Comparison of ENCODE assay signal across 1 cellular context in genomic region chr10:73358331-73359279, GRCh38.
TF ChIP-seq lines count a peak whose summit lies in the region.

TSS of gene CFAP70 (minus strand) at chr10:73358864. CDS start at chr10:73354796, 4,068 bp downstream.

TF ChIP-seq in GM23338, 12 proteins besides CTCF, POLR2A, EP300 and RAD21 (continued from another document):
- TF ChIP-seq, protein P1, sequence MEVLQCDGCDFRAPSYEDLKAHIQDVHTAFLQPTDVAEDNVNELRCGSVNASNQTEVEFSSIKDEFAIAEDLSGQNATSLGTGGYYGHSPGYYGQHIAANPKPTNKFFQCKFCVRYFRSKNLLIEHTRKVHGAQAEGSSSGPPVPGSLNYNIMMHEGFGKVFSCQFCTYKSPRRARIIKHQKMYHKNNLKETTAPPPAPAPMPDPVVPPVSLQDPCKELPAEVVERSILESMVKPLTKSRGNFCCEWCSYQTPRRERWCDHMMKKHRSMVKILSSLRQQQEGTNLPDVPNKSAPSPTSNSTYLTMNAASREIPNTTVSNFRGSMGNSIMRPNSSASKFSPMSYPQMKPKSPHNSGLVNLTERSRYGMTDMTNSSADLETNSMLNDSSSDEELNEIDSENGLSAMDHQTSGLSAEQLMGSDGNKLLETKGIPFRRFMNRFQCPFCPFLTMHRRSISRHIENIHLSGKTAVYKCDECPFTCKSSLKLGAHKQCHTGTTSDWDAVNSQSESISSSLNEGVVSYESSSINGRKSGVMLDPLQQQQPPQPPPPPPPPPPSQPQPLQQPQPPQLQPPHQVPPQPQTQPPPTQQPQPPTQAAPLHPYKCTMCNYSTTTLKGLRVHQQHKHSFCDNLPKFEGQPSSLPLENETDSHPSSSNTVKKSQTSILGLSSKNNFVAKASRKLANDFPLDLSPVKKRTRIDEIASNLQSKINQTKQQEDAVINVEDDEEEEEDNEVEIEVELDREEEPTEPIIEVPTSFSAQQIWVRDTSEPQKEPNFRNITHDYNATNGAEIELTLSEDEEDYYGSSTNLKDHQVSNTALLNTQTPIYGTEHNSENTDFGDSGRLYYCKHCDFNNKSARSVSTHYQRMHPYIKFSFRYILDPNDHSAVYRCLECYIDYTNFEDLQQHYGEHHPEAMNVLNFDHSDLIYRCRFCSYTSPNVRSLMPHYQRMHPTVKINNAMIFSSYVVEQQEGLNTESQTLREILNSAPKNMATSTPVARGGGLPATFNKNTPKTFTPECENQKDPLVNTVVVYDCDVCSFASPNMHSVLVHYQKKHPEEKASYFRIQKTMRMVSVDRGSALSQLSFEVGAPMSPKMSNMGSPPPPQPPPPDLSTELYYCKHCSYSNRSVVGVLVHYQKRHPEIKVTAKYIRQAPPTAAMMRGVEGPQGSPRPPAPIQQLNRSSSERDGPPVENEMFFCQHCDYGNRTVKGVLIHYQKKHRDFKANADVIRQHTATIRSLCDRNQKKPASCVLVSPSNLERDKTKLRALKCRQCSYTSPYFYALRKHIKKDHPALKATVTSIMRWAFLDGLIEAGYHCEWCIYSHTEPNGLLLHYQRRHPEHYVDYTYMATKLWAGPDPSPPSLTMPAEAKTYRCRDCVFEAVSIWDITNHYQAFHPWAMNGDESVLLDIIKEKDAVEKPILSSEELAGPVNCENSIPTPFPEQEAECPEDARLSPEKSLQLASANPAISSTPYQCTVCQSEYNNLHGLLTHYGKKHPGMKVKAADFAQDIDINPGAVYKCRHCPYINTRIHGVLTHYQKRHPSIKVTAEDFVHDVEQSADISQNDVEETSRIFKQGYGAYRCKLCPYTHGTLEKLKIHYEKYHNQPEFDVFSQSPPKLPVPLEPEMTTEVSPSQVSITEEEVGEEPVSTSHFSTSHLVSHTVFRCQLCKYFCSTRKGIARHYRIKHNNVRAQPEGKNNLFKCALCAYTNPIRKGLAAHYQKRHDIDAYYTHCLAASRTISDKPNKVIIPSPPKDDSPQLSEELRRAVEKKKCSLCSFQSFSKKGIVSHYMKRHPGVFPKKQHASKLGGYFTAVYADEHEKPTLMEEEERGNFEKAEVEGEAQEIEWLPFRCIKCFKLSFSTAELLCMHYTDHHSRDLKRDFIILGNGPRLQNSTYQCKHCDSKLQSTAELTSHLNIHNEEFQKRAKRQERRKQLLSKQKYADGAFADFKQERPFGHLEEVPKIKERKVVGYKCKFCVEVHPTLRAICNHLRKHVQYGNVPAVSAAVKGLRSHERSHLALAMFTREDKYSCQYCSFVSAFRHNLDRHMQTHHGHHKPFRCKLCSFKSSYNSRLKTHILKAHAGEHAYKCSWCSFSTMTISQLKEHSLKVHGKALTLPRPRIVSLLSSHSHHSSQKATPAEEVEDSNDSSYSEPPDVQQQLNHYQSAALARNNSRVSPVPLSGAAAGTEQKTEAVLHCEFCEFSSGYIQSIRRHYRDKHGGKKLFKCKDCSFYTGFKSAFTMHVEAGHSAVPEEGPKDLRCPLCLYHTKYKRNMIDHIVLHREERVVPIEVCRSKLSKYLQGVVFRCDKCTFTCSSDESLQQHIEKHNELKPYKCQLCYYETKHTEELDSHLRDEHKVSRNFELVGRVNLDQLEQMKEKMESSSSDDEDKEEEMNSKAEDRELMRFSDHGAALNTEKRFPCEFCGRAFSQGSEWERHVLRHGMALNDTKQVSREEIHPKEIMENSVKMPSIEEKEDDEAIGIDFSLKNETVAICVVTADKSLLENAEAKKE (CRISPR knock-in tag; IDR thresholded peaks at IDR 0.05): no peak
- no peak for TF ChIP-seq ZNF114 (CRISPR knock-in tag; IDR thresholded peaks at IDR 0.05)
- TF ChIP-seq JUNB (IDR thresholded peaks at IDR 0.05; ENCODE audit: unreplicated experiment): no peak
TF ChIP-seq in GM23338: peak in this region for 1.
